Comparison of ENCODE assay signal across 23 cellular contexts in genomic region chr2:162646739-162647138, GRCh38.
DNase-seq lines count a peak whose midpoint lies in the region; ATAC-seq, FAIRE-seq and TF ChIP-seq lines count a peak whose summit lies in the region.
"Had no signal": no experiment of that assay in that cellular context is flagged by ENCODE, and none has a peak within 500 bp of the region (broad histone marks: within the 10 kb centered on the region; RNA-seq: fewer than 3 reads in every experiment).

No MANE protein-coding gene starts in this region.

- BruUV-seq in HepG2 (replicated peaks; lab: Mats Ljungman, UMichigan), result no TSS peak

- H3K4me3 Mint-ChIP-seq in nephron progenitor cell (no peak overlapping the region), progenitor cell of endocrine pancreas (ENCODE audit: low read depth) (no peak overlapping the region), GM23338 (no peak overlapping the region)
- H3K4me3 Mint-ChIP-seq: B cell; CD4-positive, alpha-beta T cell; CD8-positive, alpha-beta T cell had no signal

- H3K27ac Mint-ChIP-seq in nephron progenitor cell (peak overlapping the region; percentile 39), progenitor cell of endocrine pancreas (peak overlapping the region; percentile 24), GM23338 (no peak overlapping the region)
- H3K27ac Mint-ChIP-seq: B cell; CD4-positive, alpha-beta T cell; CD8-positive, alpha-beta T cell had no signal

- 3% methylated on average over 1 of the region's 1 CpG for WGBS in HepG2 (ENCODE audit: low lambda C conversion rate)
- WGBS in right lobe of liver (ENCODE audit: insufficient coverage, low coverage, low lambda C conversion rate, missing lambda C conversion rate), result 60% methylated on average over 1 of the region's 1 CpG

- no peaks in the 10 kb centered on the region for H3K79me2 ChIP-seq in HepG2 (ENCODE audit: insufficient read depth, low read length)
- no peaks in the 10 kb centered on the region for H3K79me2 ChIP-seq in GM23338 (replicated peaks; ENCODE audit: insufficient read depth)

- H3K4me1 ChIP-seq in HepG2 (ENCODE audit: insufficient read depth, low read length) (peaks cover 9% of the 10 kb centered on the region; the same call in 1 of the 2 replicates), right lobe of liver (no peaks in the 10 kb centered on the region), GM23338 (ENCODE audit: insufficient read depth) (no peaks in the 10 kb centered on the region), left lung (no peaks in the 10 kb centered on the region)
- H3K4me1 ChIP-seq: A549, Caco-2 had no signal

- H4K20me1 ChIP-seq in HepG2 (ENCODE audit: insufficient read depth, low read length), result no peaks in the 10 kb centered on the region
- H4K20me1 ChIP-seq in GM23338 (replicated peaks; ENCODE audit: insufficient read depth), result no peaks in the 10 kb centered on the region
- H4K20me1 ChIP-seq: BLaER1 treated with 17β-estradiol and CSF1 and Interleukin-3, amounts not matched to agents 10 nM and 100 nM had no signal

- H3K27me3 ChIP-seq in HepG2 (ENCODE audit: control insufficient read depth in 1 of 2, insufficient read depth in 2 of 2, low read length in 2 of 2) (no peaks in the 10 kb centered on the region), right lobe of liver (no peaks in the 10 kb centered on the region), GM23338 (ENCODE audit: insufficient read depth) (no peaks in the 10 kb centered on the region), left lung (no peaks in the 10 kb centered on the region)
- H3K27me3 ChIP-seq: BLaER1 treated with 17β-estradiol and CSF1 and Interleukin-3, amounts not matched to agents 10 nM and 100 nM had no signal

- H3K9me3 Mint-ChIP-seq in nephron progenitor cell (no peaks in the 10 kb centered on the region), progenitor cell of endocrine pancreas (ENCODE audit: low read depth) (peaks cover 8% of the 10 kb centered on the region), GM23338 (no peaks in the 10 kb centered on the region)
- H3K9me3 Mint-ChIP-seq: CD8-positive, alpha-beta T cell had no signal

- H3K9me2 ChIP-seq in GM23338 (ENCODE audit: insufficient read depth), result peaks cover 3% of the 10 kb centered on the region; the same call in 1 of the 2 replicates

- no peak overlapping the region for H2AFZ ChIP-seq in HepG2 (ENCODE audit: low read length)
- no peak overlapping the region for H2AFZ ChIP-seq in GM23338

- DNase-seq in HepG2 (ENCODE audit: low spot score) (no peak), right lobe of liver (no peak), nephron progenitor cell (no peak), progenitor cell of endocrine pancreas (ENCODE audit: low spot score, unreplicated experiment) (no peak), GM23338 (ENCODE audit: low spot score) (no peak), NCI-H2029 (lab: John Stamatoyannopoulos, UW) (no peak), left lung (no peak)
- DNase-seq: AML-193; Caco-2; Calu3; CD4-positive, alpha-beta T cell; CD8-positive, alpha-beta T cell; DMS79 treated with DMSO at 0.1 percent for 48 hours; GF-D8 had no signal

- FAIRE-seq in HepG2 (lab: Jason Lieb, UNC), result no peak
- FAIRE-seq: A549, D721Med, G401.6, GM12891, GM19239 had no signal

- no peaks in the 10 kb centered on the region for H3K9me3 ChIP-seq in HepG2 (ENCODE audit: low read length)
- no peaks in the 10 kb centered on the region for H3K9me3 ChIP-seq in right lobe of liver
- peaks cover 0 to 4% of the 10 kb centered on the region in 2 donors for H3K9me3 ChIP-seq in left lung
- H3K9me3 ChIP-seq: A549, Caco-2 had no signal

- no peak overlapping the region for H3K9ac ChIP-seq in HepG2 (ENCODE audit: insufficient read depth, low read depth, low read length)
- H3K9ac ChIP-seq: BLaER1 treated with 17β-estradiol and CSF1 and Interleukin-3, amounts not matched to agents 10 nM and 100 nM had no signal

- H3K27me3 Mint-ChIP-seq in nephron progenitor cell (ENCODE audit: low read depth, poor library complexity) (no peaks in the 10 kb centered on the region), progenitor cell of endocrine pancreas (no peaks in the 10 kb centered on the region), GM23338 (ENCODE audit: insufficient read depth, low read depth, poor library complexity) (no peaks in the 10 kb centered on the region)
- H3K27me3 Mint-ChIP-seq: B cell; CD4-positive, alpha-beta T cell had no signal

- CTCF ChIA-PET in HepG2 (lab: Yijun Ruan, JAX; ENCODE audit: low intra/inter-chr PET ratio, low total read pairs), result no interaction called here

- TF ChIP-seq POLR2A in HepG2 (IDR thresholded peaks at IDR 0.05; ENCODE audit: insufficient read depth in 1 of 2, low read depth in 2 of 2, low read length in 2 of 2) (no peak), right lobe of liver (IDR thresholded peaks at IDR 0.05) (no peak)

- H3K4me3 ChIP-seq in HepG2 (replicated peaks in 1 of 3; ENCODE audit: insufficient read depth in 1 of 3, low read depth in 2 of 3, low read length in 3 of 3), result no peak overlapping the region
- H3K4me3 ChIP-seq in right lobe of liver, result no peak overlapping the region
- H3K4me3 ChIP-seq in GM23338, result no peak overlapping the region
- H3K4me3 ChIP-seq in left lung, result no peak overlapping the region
- H3K4me3 ChIP-seq: A549; BLaER1 treated with 17β-estradiol and CSF1 and Interleukin-3, amounts not matched to agents 10 nM and 100 nM had no signal

- H3K4me1 Mint-ChIP-seq in nephron progenitor cell, result peaks cover 4% of the 10 kb centered on the region
- H3K4me1 Mint-ChIP-seq in progenitor cell of endocrine pancreas (ENCODE audit: low read depth), result peaks cover 45% of the 10 kb centered on the region
- H3K4me1 Mint-ChIP-seq in GM23338, result 0 out of 3 replicates have a peak, but pooled peaks cover 2% of the 10 kb centered on the region
- H3K4me1 Mint-ChIP-seq: B cell had no signal

- no peak for TF ChIP-seq CTCF in HepG2 (CRISPR knock-in tag; IDR thresholded peaks at IDR 0.05)
- no peak for TF ChIP-seq CTCF in right lobe of liver (IDR thresholded peaks at IDR 0.05)
- TF ChIP-seq CTCF in nephron progenitor cell (IDR thresholded peaks at IDR 0.05), result no peak
- no peak for TF ChIP-seq CTCF in progenitor cell of endocrine pancreas (IDR thresholded peaks at IDR 0.05; ENCODE audit: unreplicated experiment)
- TF ChIP-seq CTCF in GM23338 (conservative IDR thresholded peaks at IDR 0.05; ENCODE audit: low read depth in 2 of 2), result no peak
- TF ChIP-seq CTCF in left lung (IDR thresholded peaks at IDR 0.05), result no peak

- H3K4me2 ChIP-seq in HepG2 (ENCODE audit: low read depth, low read length) (no peak overlapping the region), GM23338 (no peak overlapping the region)
- H3K4me2 ChIP-seq: A549; BLaER1 treated with 17β-estradiol and CSF1 and Interleukin-3, amounts not matched to agents 10 nM and 100 nM had no signal

- H3K36me3 ChIP-seq in HepG2 (replicated peaks in 1 of 2; ENCODE audit: control insufficient read depth in 1 of 2, insufficient read depth in 2 of 2, low read length in 2 of 2) (no peaks in the 10 kb centered on the region), right lobe of liver (no peaks in the 10 kb centered on the region), GM23338 (ENCODE audit: insufficient read depth) (no peaks in the 10 kb centered on the region), left lung (no peaks in the 10 kb centered on the region)
- H3K36me3 ChIP-seq: BLaER1 treated with 17β-estradiol and CSF1 and Interleukin-3, amounts not matched to agents 10 nM and 100 nM had no signal

- in situ Hi-C loops in HepG2 (cut with HindIII; ENCODE audit: extremely low pct_ligation_motif_present, low pct_unique_long_range_greater_than_20kb), result no loop called here

- no peak for TF ChIP-seq EP300 in HepG2 (IDR thresholded peaks at IDR 0.05; ENCODE audit: low read depth in 2 of 2, low read length in 2 of 2)
- TF ChIP-seq EP300 in HepG2 (CRISPR knock-in tag; IDR thresholded peaks at IDR 0.05; ENCODE audit: borderline replicate concordance), result no peak

- no peaks in the 10 kb centered on the region for H3K36me3 Mint-ChIP-seq in nephron progenitor cell (ENCODE audit: low read depth)
- peaks cover 6% of the 10 kb centered on the region for H3K36me3 Mint-ChIP-seq in progenitor cell of endocrine pancreas (ENCODE audit: insufficient read depth)
- H3K36me3 Mint-ChIP-seq in GM23338 (ENCODE audit: low read depth), result no peaks in the 10 kb centered on the region
- H3K36me3 Mint-ChIP-seq: CD8-positive, alpha-beta T cell had no signal

- intact Hi-C loops in HepG2 (cut with micrococcal nuclease; ENCODE audit: unreplicated experiment) (no loop called here), right lobe of liver (cut with DNase I) (no loop called here), left lung (cut with DNase I) (no loop called here)

- POLR2A ChIA-PET in HepG2 (lab: Yijun Ruan, JAX), result no interaction called here

- ATAC-seq in HepG2 (no peak; the same call in 2 of the 3 replicates), right lobe of liver (no peak), GM23338 (no peak), left lung (no peak)
- ATAC-seq: A549; CD8-positive, alpha-beta T cell had no signal

- no peak for TF ChIP-seq RAD21 in HepG2 (CRISPR knock-in tag; IDR thresholded peaks at IDR 0.05)

- H3K27ac ChIP-seq in HepG2 (ENCODE audit: extremely low read length, insufficient read depth, low read length), result no peak overlapping the region
- H3K27ac ChIP-seq in right lobe of liver, result no peak overlapping the region
- no peak overlapping the region for H3K27ac ChIP-seq in GM23338 (ENCODE audit: low read depth)
- H3K27ac ChIP-seq in left lung, result no peak overlapping the region
- H3K27ac ChIP-seq: 22Rv1; A549; BLaER1 treated with 17β-estradiol and CSF1 and Interleukin-3, amounts not matched to agents 10 nM and 100 nM; C4-2B had no signal

- no peaks in the 10 kb centered on the region for H3F3A ChIP-seq in GM23338 (replicated peaks; ENCODE audit: low read depth)

TF ChIP-seq in HepG2, 621 proteins besides CTCF, POLR2A, EP300 and RAD21 (continues in another document):
- TF ChIP-seq ZNF619 (CRISPR knock-in tag; IDR thresholded peaks at IDR 0.05), result no peak
- TF ChIP-seq ZFP36L2 (CRISPR knock-in tag; IDR thresholded peaks at IDR 0.05), result no peak
- TF ChIP-seq PPARG (CRISPR knock-in tag; conservative IDR thresholded peaks at IDR 0.05), result no peak

TF ChIP-seq in GM23338, 12 proteins besides CTCF, POLR2A, EP300 and RAD21 (continues in another document):
- TF ChIP-seq ZNF114 (CRISPR knock-in tag; IDR thresholded peaks at IDR 0.05), result no peak
- TF ChIP-seq NANOG (IDR thresholded peaks at IDR 0.05; ENCODE audit: borderline replicate concordance), result no peak
- no peak for TF ChIP-seq EZH2 (IDR thresholded peaks at IDR 0.05; ENCODE audit: low read depth, unreplicated experiment)
